ENCODE assay signal across 17 cellular contexts in genomic region chr5:107538331-107539162, GRCh38.
DNase-seq lines count a peak whose midpoint lies in the region; ATAC-seq and TF ChIP-seq lines count a peak whose summit lies in the region.
"Had no signal": no experiment of that assay in that cellular context is flagged by ENCODE, and none has a peak within 500 bp of the region (broad histone marks: within the 10 kb centered on the region; RNA-seq: fewer than 3 reads in every experiment).

No MANE protein-coding gene starts in this region.

- no peaks in the 10 kb centered on the region for H3K36me3 Mint-ChIP-seq in natural killer cell treated with Interleukin-12 subunit alpha and Interleukin-12 subunit beta and Interleukin-15 and Interleukin-18, amount 100 ng/mL, for 72 hours
- H3K36me3 Mint-ChIP-seq in natural killer cell: no peaks in the 10 kb centered on the region

- peak overlapping the region; percentile 25 for H3K4me3 Mint-ChIP-seq in natural killer cell treated with Interleukin-12 subunit alpha and Interleukin-12 subunit beta and Interleukin-15 and Interleukin-18, amount 100 ng/mL, for 72 hours
- H3K4me3 Mint-ChIP-seq in natural killer cell: no peak overlapping the region

- no peaks in the 10 kb centered on the region for H3K9me3 ChIP-seq in lower lobe of right lung
- H3K9me3 ChIP-seq: Caco-2 had no signal

- no peak overlapping the region for H3K4me3 ChIP-seq in lower lobe of right lung

- no peak for ATAC-seq in natural killer cell treated with Interleukin-12 subunit alpha and Interleukin-12 subunit beta and Interleukin-15 and Interleukin-18, amount 100 ng/mL, for 72 hours
- no peak for ATAC-seq in natural killer cell
- no peak for ATAC-seq in lower lobe of right lung
- ATAC-seq in HG03354 (IDR thresholded peaks at IDR 0.05; ENCODE audit: poor library complexity, severe bottlenecking, unreplicated experiment): no peak
- ATAC-seq: PC-3 had no signal

- TF ChIP-seq CTCF in natural killer cell (IDR thresholded peaks at IDR 0.05) (no peak), lower lobe of right lung (IDR thresholded peaks at IDR 0.05) (no peak)

- H3K27me3 Mint-ChIP-seq in natural killer cell treated with Interleukin-12 subunit alpha and Interleukin-12 subunit beta and Interleukin-15 and Interleukin-18, amount 100 ng/mL, for 72 hours: no peaks in the 10 kb centered on the region
- peaks cover 0 to 3% of the 10 kb centered on the region in 2 donors for H3K27me3 Mint-ChIP-seq in natural killer cell (ENCODE audit: low read depth in 2 of 2)

- no peak for DNase-seq in natural killer cell treated with Interleukin-12 subunit alpha and Interleukin-12 subunit beta and Interleukin-15 and Interleukin-18, amount 100 ng/mL, for 72 hours (ENCODE audit: low spot score)
- DNase-seq in natural killer cell: no peak
- DNase-seq in SHP77 treated with DMSO at 0.1 percent for 48 hours (lab: John Stamatoyannopoulos, UW): peak; percentile 54
- peak; percentile 60 for DNase-seq in iris pigment epithelial cell (ENCODE audit: low read depth)
- DNase-seq in NCI-H2227 (lab: John Stamatoyannopoulos, UW; ENCODE audit: unreplicated experiment): no peak
- DNase-seq in lower lobe of right lung: no peak
- DNase-seq in HK-2 (ENCODE audit: unreplicated experiment): no peak
- DNase-seq: amniotic stem cell, Caco-2, head of caudate nucleus, MM.1S, NCI-H2227 treated with DMSO at 0.1 percent for 48 hours, PC-3, SW 1271, WERI-Rb-1 had no signal

- peak overlapping the region; percentile 29 to 49 for H3K27ac Mint-ChIP-seq in natural killer cell treated with Interleukin-12 subunit alpha and Interleukin-12 subunit beta and Interleukin-15 and Interleukin-18, amount 100 ng/mL, for 72 hours
- peak overlapping the region in 1 of 2 donors; percentile 37 for H3K27ac Mint-ChIP-seq in natural killer cell
- H3K27ac Mint-ChIP-seq: activated T-helper 2 cell treated with anti-CD3 and anti-CD28 coated beads, Interferon-gamma antibody, Interleukin-2, Interleukin-4, amounts not matched to agents 10 μg/mL and 5 μg/mL and 100 μg/mL, durations not matched to agents 14 hours and 24 hours and 36 hours had no signal

- intact Hi-C loops in natural killer cell (cut with micrococcal nuclease) (no loop called here), lower lobe of right lung (cut with DNase I) (no loop called here)

- H3K4me1 ChIP-seq in lower lobe of right lung: peaks cover 17% of the 10 kb centered on the region

- H3K27ac ChIP-seq in lower lobe of right lung: no peak overlapping the region
- H3K27ac ChIP-seq: WERI-Rb-1 had no signal

- H3K36me3 ChIP-seq in lower lobe of right lung: no peaks in the 10 kb centered on the region
- H3K36me3 ChIP-seq: WERI-Rb-1 had no signal

- H3K27me3 ChIP-seq in lower lobe of right lung (ENCODE audit: low read depth): no peaks in the 10 kb centered on the region

- H3K9me3 Mint-ChIP-seq in natural killer cell treated with Interleukin-12 subunit alpha and Interleukin-12 subunit beta and Interleukin-15 and Interleukin-18, amount 100 ng/mL, for 72 hours: no peaks in the 10 kb centered on the region
- H3K9me3 Mint-ChIP-seq in natural killer cell: no peaks in the 10 kb centered on the region
- H3K9me3 Mint-ChIP-seq: activated T-helper 2 cell treated with anti-CD3 and anti-CD28 coated beads, Interferon-gamma antibody, Interleukin-2, Interleukin-4, amounts not matched to agents 10 μg/mL and 5 μg/mL and 100 μg/mL, durations not matched to agents 14 hours and 24 hours and 36 hours had no signal

- peaks cover 35 to 36% of the 10 kb centered on the region in 2 donors for H3K4me1 Mint-ChIP-seq in natural killer cell treated with Interleukin-12 subunit alpha and Interleukin-12 subunit beta and Interleukin-15 and Interleukin-18, amount 100 ng/mL, for 72 hours (ENCODE audit: low read depth in 2 of 2)
- H3K4me1 Mint-ChIP-seq in natural killer cell: peaks cover 32 to 49% of the 10 kb centered on the region in 2 donors

Comparison
In these comparisons a context has a peak if more than half of its experiments do, and no peak if none do; other contexts are left out.
1. DNase-seq: peak in SHP77 treated with DMSO at 0.1 percent for 48 hours (single experiment) and iris pigment epithelial cell (single experiment); none in natural killer cell treated with Interleukin-12 subunit alpha and Interleukin-12 subunit beta and Interleukin-15 and Interleukin-18, amount 100 ng/mL, for 72 hours (single experiment), natural killer cell (single experiment), NCI-H2227 (single experiment), lower lobe of right lung (single experiment) and HK-2 (single experiment).